Comparison of ENCODE assay signal across 1 cellular context in the genomic region with DNA sequence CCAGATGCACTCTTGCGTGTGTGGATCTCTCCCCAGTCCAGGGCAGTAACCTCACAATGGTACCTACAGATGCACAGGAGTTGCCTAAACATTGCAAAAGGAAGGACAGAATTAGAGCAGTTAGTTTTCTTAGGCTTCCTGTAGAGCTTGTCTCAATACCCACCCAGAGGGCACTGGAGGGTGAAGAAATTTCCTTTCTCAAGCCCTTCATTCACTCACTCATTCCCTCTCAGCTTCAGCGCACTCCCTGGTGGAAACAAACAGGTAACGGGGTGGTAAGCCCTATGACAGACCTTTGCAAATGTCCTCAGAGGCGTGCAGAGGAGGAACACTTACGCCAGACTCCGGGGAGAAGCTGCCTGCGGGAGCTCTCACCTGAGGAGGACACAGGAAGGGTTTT.
TF ChIP-seq lines count a peak whose summit lies in the region.

No MANE protein-coding gene starts in this region.

TF ChIP-seq in GM12878, 131 proteins besides CTCF, POLR2A, EP300 and RAD21 (continued from another document):
- TF ChIP-seq, protein P1, sequence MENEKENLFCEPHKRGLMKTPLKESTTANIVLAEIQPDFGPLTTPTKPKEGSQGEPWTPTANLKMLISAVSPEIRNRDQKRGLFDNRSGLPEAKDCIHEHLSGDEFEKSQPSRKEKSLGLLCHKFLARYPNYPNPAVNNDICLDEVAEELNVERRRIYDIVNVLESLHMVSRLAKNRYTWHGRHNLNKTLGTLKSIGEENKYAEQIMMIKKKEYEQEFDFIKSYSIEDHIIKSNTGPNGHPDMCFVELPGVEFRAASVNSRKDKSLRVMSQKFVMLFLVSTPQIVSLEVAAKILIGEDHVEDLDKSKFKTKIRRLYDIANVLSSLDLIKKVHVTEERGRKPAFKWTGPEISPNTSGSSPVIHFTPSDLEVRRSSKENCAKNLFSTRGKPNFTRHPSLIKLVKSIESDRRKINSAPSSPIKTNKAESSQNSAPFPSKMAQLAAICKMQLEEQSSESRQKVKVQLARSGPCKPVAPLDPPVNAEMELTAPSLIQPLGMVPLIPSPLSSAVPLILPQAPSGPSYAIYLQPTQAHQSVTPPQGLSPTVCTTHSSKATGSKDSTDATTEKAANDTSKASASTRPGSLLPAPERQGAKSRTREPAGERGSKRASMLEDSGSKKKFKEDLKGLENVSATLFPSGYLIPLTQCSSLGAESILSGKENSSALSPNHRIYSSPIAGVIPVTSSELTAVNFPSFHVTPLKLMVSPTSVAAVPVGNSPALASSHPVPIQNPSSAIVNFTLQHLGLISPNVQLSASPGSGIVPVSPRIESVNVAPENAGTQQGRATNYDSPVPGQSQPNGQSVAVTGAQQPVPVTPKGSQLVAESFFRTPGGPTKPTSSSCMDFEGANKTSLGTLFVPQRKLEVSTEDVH (IDR thresholded peaks at IDR 0.05; ENCODE audit: low read depth, partially characterized antibody) = no peak
- TF ChIP-seq, protein P2, sequence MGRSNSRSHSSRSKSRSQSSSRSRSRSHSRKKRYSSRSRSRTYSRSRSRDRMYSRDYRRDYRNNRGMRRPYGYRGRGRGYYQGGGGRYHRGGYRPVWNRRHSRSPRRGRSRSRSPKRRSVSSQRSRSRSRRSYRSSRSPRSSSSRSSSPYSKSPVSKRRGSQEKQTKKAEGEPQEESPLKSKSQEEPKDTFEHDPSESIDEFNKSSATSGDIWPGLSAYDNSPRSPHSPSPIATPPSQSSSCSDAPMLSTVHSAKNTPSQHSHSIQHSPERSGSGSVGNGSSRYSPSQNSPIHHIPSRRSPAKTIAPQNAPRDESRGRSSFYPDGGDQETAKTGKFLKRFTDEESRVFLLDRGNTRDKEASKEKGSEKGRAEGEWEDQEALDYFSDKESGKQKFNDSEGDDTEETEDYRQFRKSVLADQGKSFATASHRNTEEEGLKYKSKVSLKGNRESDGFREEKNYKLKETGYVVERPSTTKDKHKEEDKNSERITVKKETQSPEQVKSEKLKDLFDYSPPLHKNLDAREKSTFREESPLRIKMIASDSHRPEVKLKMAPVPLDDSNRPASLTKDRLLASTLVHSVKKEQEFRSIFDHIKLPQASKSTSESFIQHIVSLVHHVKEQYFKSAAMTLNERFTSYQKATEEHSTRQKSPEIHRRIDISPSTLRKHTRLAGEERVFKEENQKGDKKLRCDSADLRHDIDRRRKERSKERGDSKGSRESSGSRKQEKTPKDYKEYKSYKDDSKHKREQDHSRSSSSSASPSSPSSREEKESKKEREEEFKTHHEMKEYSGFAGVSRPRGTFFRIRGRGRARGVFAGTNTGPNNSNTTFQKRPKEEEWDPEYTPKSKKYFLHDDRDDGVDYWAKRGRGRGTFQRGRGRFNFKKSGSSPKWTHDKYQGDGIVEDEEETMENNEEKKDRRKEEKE (IDR thresholded peaks at IDR 0.05) = no peak
- TF ChIP-seq SUPT20H (IDR thresholded peaks at IDR 0.05; ENCODE audit: borderline replicate concordance, control insufficient read depth, low read depth, low read length) (no peak), CBX3 (IDR thresholded peaks at IDR 0.05; ENCODE audit: borderline replicate concordance, low read depth) (no peak), CHD4 (IDR thresholded peaks at IDR 0.05) (no peak), RELA (IDR thresholded peaks at IDR 0.05; ENCODE audit: borderline replicate concordance, partially characterized antibody) (no peak), POU2F2 (IDR thresholded peaks at IDR 0.05; ENCODE audit: borderline replicate concordance, low read depth, low read length) (no peak), JUND (IDR thresholded peaks at IDR 0.05; ENCODE audit: low read depth, low read length) (no peak), NRF1 (conservative IDR thresholded peaks at IDR 0.05; ENCODE audit: low read depth, low read length) (no peak)
- TF ChIP-seq, protein P3, sequence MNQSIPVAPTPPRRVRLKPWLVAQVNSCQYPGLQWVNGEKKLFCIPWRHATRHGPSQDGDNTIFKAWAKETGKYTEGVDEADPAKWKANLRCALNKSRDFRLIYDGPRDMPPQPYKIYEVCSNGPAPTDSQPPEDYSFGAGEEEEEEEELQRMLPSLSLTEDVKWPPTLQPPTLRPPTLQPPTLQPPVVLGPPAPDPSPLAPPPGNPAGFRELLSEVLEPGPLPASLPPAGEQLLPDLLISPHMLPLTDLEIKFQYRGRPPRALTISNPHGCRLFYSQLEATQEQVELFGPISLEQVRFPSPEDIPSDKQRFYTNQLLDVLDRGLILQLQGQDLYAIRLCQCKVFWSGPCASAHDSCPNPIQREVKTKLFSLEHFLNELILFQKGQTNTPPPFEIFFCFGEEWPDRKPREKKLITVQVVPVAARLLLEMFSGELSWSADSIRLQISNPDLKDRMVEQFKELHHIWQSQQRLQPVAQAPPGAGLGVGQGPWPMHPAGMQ (IDR thresholded peaks at IDR 0.05; ENCODE audit: borderline replicate concordance) = no peak
